Comparison of ENCODE assay signal across 1 cellular context in the genomic region with DNA sequence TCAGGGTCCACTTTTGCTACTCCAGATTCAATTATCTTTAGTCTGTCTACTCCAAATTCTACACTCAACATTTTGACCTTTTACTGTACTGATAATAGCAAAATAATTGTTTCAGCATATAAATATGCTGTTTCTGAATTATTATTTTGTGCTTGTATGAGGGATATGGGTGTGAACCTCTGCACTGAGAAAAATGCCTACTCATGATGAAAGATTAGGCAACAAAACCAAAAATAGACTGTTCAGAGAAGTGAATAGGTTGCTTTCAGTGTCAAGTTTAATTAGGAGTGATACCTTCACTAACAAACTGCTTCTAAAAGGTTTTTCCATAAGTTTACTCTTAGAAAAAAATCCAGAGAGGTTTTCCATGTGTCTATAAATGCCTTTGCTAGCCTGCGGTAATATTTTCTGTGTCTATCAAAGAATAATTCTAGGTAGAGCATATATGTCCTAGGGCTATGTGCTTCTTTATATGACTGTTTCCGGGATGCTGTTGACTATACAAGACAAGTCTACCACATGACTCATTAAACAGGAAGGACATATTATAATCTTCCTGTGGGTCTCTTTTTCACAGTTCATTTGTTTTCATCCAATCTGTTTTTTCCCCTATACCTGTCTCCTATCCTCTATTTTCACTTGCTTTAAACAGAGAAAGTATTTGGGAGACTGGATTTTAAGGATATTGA.
TF ChIP-seq lines count a peak whose summit lies in the region.

No MANE protein-coding gene starts in this region.

TF ChIP-seq in HepG2, 621 proteins besides CTCF, POLR2A, EP300 and RAD21 (continued from another document):
- TF ChIP-seq, protein P1, sequence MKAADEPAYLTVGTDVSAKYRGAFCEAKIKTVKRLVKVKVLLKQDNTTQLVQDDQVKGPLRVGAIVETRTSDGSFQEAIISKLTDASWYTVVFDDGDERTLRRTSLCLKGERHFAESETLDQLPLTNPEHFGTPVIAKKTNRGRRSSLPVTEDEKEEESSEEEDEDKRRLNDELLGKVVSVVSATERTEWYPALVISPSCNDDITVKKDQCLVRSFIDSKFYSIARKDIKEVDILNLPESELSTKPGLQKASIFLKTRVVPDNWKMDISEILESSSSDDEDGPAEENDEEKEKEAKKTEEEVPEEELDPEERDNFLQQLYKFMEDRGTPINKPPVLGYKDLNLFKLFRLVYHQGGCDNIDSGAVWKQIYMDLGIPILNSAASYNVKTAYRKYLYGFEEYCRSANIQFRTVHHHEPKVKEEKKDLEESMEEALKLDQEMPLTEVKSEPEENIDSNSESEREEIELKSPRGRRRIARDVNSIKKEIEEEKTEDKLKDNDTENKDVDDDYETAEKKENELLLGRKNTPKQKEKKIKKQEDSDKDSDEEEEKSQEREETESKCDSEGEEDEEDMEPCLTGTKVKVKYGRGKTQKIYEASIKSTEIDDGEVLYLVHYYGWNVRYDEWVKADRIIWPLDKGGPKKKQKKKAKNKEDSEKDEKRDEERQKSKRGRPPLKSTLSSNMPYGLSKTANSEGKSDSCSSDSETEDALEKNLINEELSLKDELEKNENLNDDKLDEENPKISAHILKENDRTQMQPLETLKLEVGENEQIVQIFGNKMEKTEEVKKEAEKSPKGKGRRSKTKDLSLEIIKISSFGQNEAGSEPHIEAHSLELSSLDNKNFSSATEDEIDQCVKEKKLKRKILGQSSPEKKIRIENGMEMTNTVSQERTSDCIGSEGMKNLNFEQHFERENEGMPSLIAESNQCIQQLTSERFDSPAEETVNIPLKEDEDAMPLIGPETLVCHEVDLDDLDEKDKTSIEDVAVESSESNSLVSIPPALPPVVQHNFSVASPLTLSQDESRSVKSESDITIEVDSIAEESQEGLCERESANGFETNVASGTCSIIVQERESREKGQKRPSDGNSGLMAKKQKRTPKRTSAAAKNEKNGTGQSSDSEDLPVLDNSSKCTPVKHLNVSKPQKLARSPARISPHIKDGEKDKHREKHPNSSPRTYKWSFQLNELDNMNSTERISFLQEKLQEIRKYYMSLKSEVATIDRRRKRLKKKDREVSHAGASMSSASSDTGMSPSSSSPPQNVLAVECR (CRISPR knock-in tag; IDR thresholded peaks at IDR 0.05; ENCODE audit: borderline replicate concordance) = no peak
